ENCODE assay signal across 6 cellular contexts in genomic region chr9:93748827-93749226, GRCh38.
DNase-seq lines count a peak whose midpoint lies in the region; TF ChIP-seq lines count a peak whose summit lies in the region.
"Not testable (repeated sequence)": the region's sequence is repeated elsewhere in the genome, so short reads cannot be mapped to it uniquely, and the experiment has no call there.

No MANE protein-coding gene starts in this region.

- H3K9me2 ChIP-seq in OCI-LY7 (ENCODE audit: insufficient read depth, low read length), result not testable (repeated sequence)

- not testable (repeated sequence) for H3K4me2 ChIP-seq in OCI-LY7 (ENCODE audit: low read length)

- H4K20me1 ChIP-seq in OCI-LY7 (ENCODE audit: insufficient read depth, low read length), result not testable (repeated sequence)

- not testable (repeated sequence) for H3K4me3 Mint-ChIP-seq in endodermal cell

- BruUV-seq in OCI-LY7 (replicated peaks; lab: Mats Ljungman, UMichigan), result not testable (repeated sequence)

- not testable (repeated sequence) for H3K27me3 ChIP-seq in endodermal cell (ENCODE audit: control insufficient read depth, insufficient read depth, low read length, poor library complexity, severe bottlenecking); subcutaneous abdominal adipose tissue (ENCODE audit: control insufficient read depth in 5 of 5, insufficient read depth in 4 of 5, low read length in 5 of 5)

- WGBS in endodermal cell (ENCODE audit: insufficient coverage in 1 of 2, insufficient read length in 1 of 2), 2 experiments, result 97% methylated on average over 1 of the region's 1 CpG; no CpG with 5 or more reads in 1 of the 2 experiments

- DNase-seq in DMS53 (lab: John Stamatoyannopoulos, UW), result peak; percentile 53
- peak; percentile 15 for DNase-seq in NCI-H2196 (lab: John Stamatoyannopoulos, UW; ENCODE audit: unreplicated experiment)
- DNase-seq in OCI-LY7 (ENCODE audit: low spot score), result peak; percentile 22
- not testable (repeated sequence) for DNase-seq in endodermal cell

- intact Hi-C loops in OCI-LY7 (cut with micrococcal nuclease; ENCODE audit: unreplicated experiment), result not testable (repeated sequence)

- not testable (repeated sequence) for H3K4me3 ChIP-seq in HEK293 (ENCODE audit: low read depth, low read length); OCI-LY7 (ENCODE audit: low read depth, low read length, poor library complexity, severe bottlenecking)
- H3K4me3 ChIP-seq in endodermal cell (ENCODE audit: low read length) (peak overlapping the region; percentile 53), subcutaneous abdominal adipose tissue (ENCODE audit: low read depth in 1 of 5, low read length in 5 of 5) (peak overlapping the region in 3 of 5 donors; percentile 30 to 35 (median 33))

- not testable (repeated sequence) for H3K9ac ChIP-seq in endodermal cell (ENCODE audit: extremely low read depth, low read length, poor library complexity, severe bottlenecking); subcutaneous abdominal adipose tissue (ENCODE audit: low read length in 5 of 5)

- not testable (repeated sequence) for H3K36me3 ChIP-seq in HEK293 (ENCODE audit: control insufficient read depth in 2 of 2, insufficient read depth in 1 of 2, low read length in 2 of 2); OCI-LY7 (ENCODE audit: insufficient read depth, low read length); endodermal cell (ENCODE audit: control insufficient read depth, insufficient read depth, low read length); subcutaneous abdominal adipose tissue (ENCODE audit: control insufficient read depth in 5 of 5, insufficient read depth in 5 of 5, low read length in 5 of 5)

- H3K4me1 ChIP-seq in HEK293 (ENCODE audit: control insufficient read depth, insufficient read depth, low read length); OCI-LY7 (ENCODE audit: insufficient read depth, low read length, poor library complexity, severe bottlenecking); endodermal cell (ENCODE audit: control insufficient read depth, insufficient read depth, low read length); subcutaneous abdominal adipose tissue (ENCODE audit: control insufficient read depth in 5 of 5, insufficient read depth in 5 of 5, low read length in 5 of 5): not testable (repeated sequence)

- POLR2A ChIA-PET in HEK293 (lab: Yijun Ruan, JAX); OCI-LY7 (lab: Charles Lee): not testable (repeated sequence)

- H3K27ac ChIP-seq in HEK293 (ENCODE audit: extremely low read depth, low read depth, low read length); OCI-LY7 (ENCODE audit: low read depth, low read length, poor library complexity, severe bottlenecking); endodermal cell (ENCODE audit: low read depth, low read length); subcutaneous abdominal adipose tissue (ENCODE audit: low read depth, low read length): not testable (repeated sequence)

- TF ChIP-seq CTCF in HEK293 (tag by site-specific recombination; IDR thresholded peaks at IDR 0.05); OCI-LY7 (conservative IDR thresholded peaks at IDR 0.05; ENCODE audit: low read length); endodermal cell (conservative IDR thresholded peaks at IDR 0.05): not testable (repeated sequence)

- H2AFZ ChIP-seq in OCI-LY7 (ENCODE audit: low read length), result not testable (repeated sequence)

- not testable (repeated sequence) for H3K4me1 Mint-ChIP-seq in endodermal cell

- H3K27me3 Mint-ChIP-seq in endodermal cell (ENCODE audit: insufficient read depth), result not testable (repeated sequence)

- not testable (repeated sequence) for H3K36me3 Mint-ChIP-seq in endodermal cell (ENCODE audit: low read depth)

- CTCF ChIA-PET in HEK293 (lab: Yijun Ruan, JAX); OCI-LY7 (lab: Charles Lee; ENCODE audit: unreplicated experiment): not testable (repeated sequence)

- peaks cover 92% of the 10 kb centered on the region for H3K9me3 Mint-ChIP-seq in endodermal cell

- H3K79me2 ChIP-seq in OCI-LY7 (ENCODE audit: insufficient read depth, low read depth, low read length), result not testable (repeated sequence)

- H3K9me3 ChIP-seq in HEK293 (ENCODE audit: control insufficient read depth, insufficient read depth, low read depth, low read length), result not testable (repeated sequence)
- peaks cover 36% of the 10 kb centered on the region; the same call in 1 of the 2 replicates for H3K9me3 ChIP-seq in OCI-LY7 (ENCODE audit: low read length)
- peaks cover 96% of the 10 kb centered on the region for H3K9me3 ChIP-seq in endodermal cell (ENCODE audit: control insufficient read depth, low read length)
- peaks cover 5 to 42% (median 39%) of the 10 kb centered on the region in 5 donors for H3K9me3 ChIP-seq in subcutaneous abdominal adipose tissue (ENCODE audit: control insufficient read depth in 5 of 5, low read length in 5 of 5)

- H3K27ac Mint-ChIP-seq in endodermal cell, result not testable (repeated sequence)

TF ChIP-seq in HEK293, 187 proteins besides CTCF, POLR2A, EP300 and RAD21:
- TF ChIP-seq SETDB1 (IDR thresholded peaks at IDR 0.05; ENCODE audit: insufficient read length, low read length), result peak; percentile 85
